Comparison of ENCODE assay signal across 23 cellular contexts in the genomic region with DNA sequence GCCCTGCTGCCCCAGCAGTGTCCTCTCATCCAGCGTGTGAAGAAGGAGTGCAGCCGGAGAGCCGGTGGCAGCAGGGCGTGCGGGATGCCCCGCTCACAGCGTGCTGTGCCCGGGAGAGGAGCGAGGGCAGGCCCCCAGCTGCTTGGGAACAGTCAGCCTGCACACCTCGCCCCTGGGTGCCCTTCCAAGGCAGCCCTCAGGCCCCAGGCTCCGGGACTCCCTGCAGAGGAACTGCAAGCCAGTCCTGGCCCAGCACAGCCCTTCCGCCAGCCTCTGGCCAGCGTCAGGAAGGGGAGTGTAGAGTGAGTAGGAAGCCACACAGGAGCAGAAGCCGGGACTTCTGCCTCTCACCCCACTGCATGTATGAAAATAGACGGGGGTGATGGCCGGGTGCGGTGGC. TPM values are rescaled to one million over a fixed set of nuclear protein-coding genes. Genes with fewer than 3 reads are reported as not detected.
A peak's percentile ranks its signal among the peaks of the same experiment; 100 is the strongest.
DNase-seq lines count a peak whose midpoint lies in the region; ATAC-seq, FAIRE-seq and TF ChIP-seq lines count a peak whose summit lies in the region.
"Had no signal": no experiment of that assay in that cellular context is flagged by ENCODE, and none has a peak within 500 bp of the region (broad histone marks: within the 10 kb centered on the region; RNA-seq: fewer than 3 reads in every experiment).

No MANE protein-coding gene starts in this region.

- H3K4me3 ChIP-seq in liver (ENCODE audit: low read depth in 1 of 3, low read length in 3 of 3) (no peak overlapping the region), HepG2 (replicated peaks in 1 of 3; ENCODE audit: insufficient read depth in 1 of 3, low read depth in 2 of 3, low read length in 3 of 3) (no peak overlapping the region), fibroblast of mammary gland (ENCODE audit: control insufficient read depth, low read depth, low read length) (no peak overlapping the region), vagina (no peak overlapping the region)
- H3K4me3 ChIP-seq: dorsolateral prefrontal cortex, lung, MG63 had no signal

- BruUV-seq in HepG2 (replicated peaks; lab: Mats Ljungman, UMichigan): no TSS peak

- ATAC-seq in HepG2 (no peak), HG03520 (IDR thresholded peaks at IDR 0.05; ENCODE audit: unreplicated experiment) (no peak)
- ATAC-seq: activated T-cell treated with anti-CD3 and anti-CD28 coated beads, Interleukin-2, amount 50 U/mL, for 4 hours; stimulated activated naive CD8-positive, alpha-beta T cell treated with anti-CD3 and anti-CD28 coated beads, Interleukin-15, amount 100 ng/mL, for 72 hours had no signal

- DNase-seq in HepG2 (ENCODE audit: low spot score): no peak
- DNase-seq in fibroblast of mammary gland (ENCODE audit: low read depth): peak; percentile 48
- no peak for DNase-seq in nephron progenitor cell
- DNase-seq in vagina (ENCODE audit: extremely low spot score in 2 of 2): no peak
- DNase-seq in NCI-H526 (lab: John Stamatoyannopoulos, UW): no peak
- no peak for DNase-seq in AG08396 (ENCODE audit: low spot score)
- DNase-seq: activated CD4-positive, alpha-beta T cell treated with anti-CD3 and anti-CD28 coated beads for 1 hour; activated naive CD4-positive, alpha-beta T cell treated with anti-CD3 and anti-CD28 coated beads for 36 hours; activated T-cell treated with anti-CD3 and anti-CD28 coated beads, Interleukin-2, amount 50 U/mL, for 4 hours; amygdala; central memory CD4-positive, alpha-beta T cell; COR-L47; DMS79 treated with DMSO at 0.1 percent for 48 hours; MG63; NCI-H1436; NCI-H69; stimulated activated naive CD8-positive, alpha-beta T cell treated with anti-CD3 and anti-CD28 coated beads, Interleukin-15, amount 100 ng/mL, for 72 hours; trophoblast cell had no signal

- H3K9ac ChIP-seq in liver (ENCODE audit: low read depth in 1 of 2, low read length in 2 of 2) (no peak overlapping the region), HepG2 (ENCODE audit: insufficient read depth, low read depth, low read length) (no peak overlapping the region)

- peak overlapping the region; percentile 72 for H3K27ac Mint-ChIP-seq in nephron progenitor cell
- H3K27ac Mint-ChIP-seq: activated naive CD4-positive, alpha-beta T cell treated with anti-CD3 and anti-CD28 coated beads for 36 hours had no signal

- no peaks in the 10 kb centered on the region for H3K36me3 ChIP-seq in liver (ENCODE audit: control insufficient read depth in 4 of 4, insufficient read depth in 3 of 4, low read depth in 1 of 4, low read length in 3 of 4)
- H3K36me3 ChIP-seq in HepG2 (replicated peaks in 1 of 2; ENCODE audit: control insufficient read depth in 1 of 2, insufficient read depth in 2 of 2, low read length in 2 of 2): no peaks in the 10 kb centered on the region; a peak in 1 of 5 replicates
- H3K36me3 ChIP-seq in vagina: no peaks in the 10 kb centered on the region

- intact Hi-C loops in HepG2 (cut with micrococcal nuclease; ENCODE audit: unreplicated experiment) (no loop called here), vagina (cut with DNase I) (no loop called here)

- TF ChIP-seq CTCF in liver (IDR thresholded peaks at IDR 0.05; ENCODE audit: low read depth, low read length, missing input control) (no peak), HepG2 (CRISPR knock-in tag; IDR thresholded peaks at IDR 0.05) (no peak), fibroblast of mammary gland (conservative IDR thresholded peaks at IDR 0.05; ENCODE audit: control insufficient read depth, insufficient read depth, low read depth, low read length) (no peak), nephron progenitor cell (IDR thresholded peaks at IDR 0.05) (no peak), vagina (IDR thresholded peaks at IDR 0.05) (no peak)

- H3K27me3 ChIP-seq in liver (ENCODE audit: control insufficient read depth in 4 of 4, insufficient read depth in 4 of 4, low read length in 3 of 4) (no peaks in the 10 kb centered on the region), HepG2 (ENCODE audit: control insufficient read depth in 1 of 2, insufficient read depth in 2 of 2, low read length in 2 of 2) (peaks cover 0 to 20% of the 10 kb centered on the region in 2 experiments; a peak in 3 of 5 replicates), vagina (no peaks in the 10 kb centered on the region)
- H3K27me3 ChIP-seq: dorsolateral prefrontal cortex, MG63 had no signal

- H3K9me3 ChIP-seq in liver (ENCODE audit: control insufficient read depth in 4 of 4, low read length in 3 of 4) (peaks cover 0 to 7% (median 5%) of the 10 kb centered on the region in 4 donors), HepG2 (ENCODE audit: low read length) (peaks cover 8% of the 10 kb centered on the region; the same call in 1 of the 2 replicates), vagina (no peaks in the 10 kb centered on the region)

- peaks cover 65% of the 10 kb centered on the region for H3K9me3 Mint-ChIP-seq in nephron progenitor cell

- FAIRE-seq in HepG2 (lab: Jason Lieb, UNC): no peak

- CTCF ChIA-PET in HepG2 (lab: Yijun Ruan, JAX; ENCODE audit: low intra/inter-chr PET ratio, low total read pairs): no interaction called here

- no peak overlapping the region for H3K4me2 ChIP-seq in HepG2 (ENCODE audit: low read depth, low read length)

- H3K27ac ChIP-seq in liver (ENCODE audit: low read depth in 1 of 2, low read length in 2 of 2): peak overlapping the region; percentile 39 to 60
- no peak overlapping the region for H3K27ac ChIP-seq in HepG2 (ENCODE audit: extremely low read length, insufficient read depth, low read length)
- H3K27ac ChIP-seq in vagina: peak overlapping the region; percentile 72
- H3K27ac ChIP-seq: dorsolateral prefrontal cortex, RWPE1 had no signal

- TF ChIP-seq EP300 in HepG2 (IDR thresholded peaks at IDR 0.05; ENCODE audit: low read depth in 2 of 2, low read length in 2 of 2) (no peak), HepG2 (CRISPR knock-in tag; IDR thresholded peaks at IDR 0.05; ENCODE audit: borderline replicate concordance) (no peak)

- POLR2A ChIA-PET in HepG2 (lab: Yijun Ruan, JAX): no interaction called here

- peaks cover 0 to 3% (median under 1%) of the 10 kb centered on the region in 4 donors for H3K4me1 ChIP-seq in liver (ENCODE audit: control insufficient read depth in 4 of 4, insufficient read depth in 4 of 4, low read length in 3 of 4)
- no peaks in the 10 kb centered on the region for H3K4me1 ChIP-seq in HepG2 (ENCODE audit: insufficient read depth, low read length)
- H3K4me1 ChIP-seq in vagina: peaks cover 58% of the 10 kb centered on the region

- no peak overlapping the region for H2AFZ ChIP-seq in HepG2 (ENCODE audit: low read length)

- peaks cover 26% of the 10 kb centered on the region for H3K36me3 Mint-ChIP-seq in nephron progenitor cell (ENCODE audit: low read depth)

- WGBS in liver: 70% methylated on average over 17 of the region's 17 CpGs
- 65% methylated on average over 9 of the region's 17 CpGs for WGBS in HepG2 (ENCODE audit: low lambda C conversion rate)

- no peak for TF ChIP-seq POLR2A in HepG2 (IDR thresholded peaks at IDR 0.05; ENCODE audit: insufficient read depth in 1 of 2, low read depth in 2 of 2, low read length in 2 of 2)
- TF ChIP-seq POLR2A in vagina (IDR thresholded peaks at IDR 0.05): no peak

- peaks cover 60% of the 10 kb centered on the region for H3K4me1 Mint-ChIP-seq in nephron progenitor cell
- H3K4me1 Mint-ChIP-seq: stimulated activated naive CD8-positive, alpha-beta T cell treated with anti-CD3 and anti-CD28 coated beads, Interleukin-15, amount 100 ng/mL, for 72 hours had no signal

- no peaks in the 10 kb centered on the region for H3K79me2 ChIP-seq in HepG2 (ENCODE audit: insufficient read depth, low read length)

- no peak overlapping the region for H3K4me3 Mint-ChIP-seq in nephron progenitor cell
- H3K4me3 Mint-ChIP-seq: activated naive CD4-positive, alpha-beta T cell treated with anti-CD3 and anti-CD28 coated beads for 36 hours; activated T-cell treated with anti-CD3 and anti-CD28 coated beads, Interleukin-2, amount 50 U/mL, for 4 hours; stimulated activated naive CD8-positive, alpha-beta T cell treated with anti-CD3 and anti-CD28 coated beads, Interleukin-15, amount 100 ng/mL, for 72 hours had no signal

- no peaks in the 10 kb centered on the region for H4K20me1 ChIP-seq in HepG2 (ENCODE audit: insufficient read depth, low read length)

- in situ Hi-C loops in HepG2 (cut with HindIII; ENCODE audit: extremely low pct_ligation_motif_present, low pct_unique_long_range_greater_than_20kb): no loop called here

- peaks cover 12% of the 10 kb centered on the region for H3K27me3 Mint-ChIP-seq in nephron progenitor cell (ENCODE audit: low read depth, poor library complexity)
- H3K27me3 Mint-ChIP-seq: stimulated activated naive CD8-positive, alpha-beta T cell treated with anti-CD3 and anti-CD28 coated beads, Interleukin-15, amount 100 ng/mL, for 72 hours had no signal

- TF ChIP-seq RAD21 in liver (IDR thresholded peaks at IDR 0.05) (no peak), HepG2 (CRISPR knock-in tag; IDR thresholded peaks at IDR 0.05) (no peak)

TF ChIP-seq in HepG2, 621 proteins besides CTCF, POLR2A, EP300 and RAD21 (continues in another document):
- no peak for TF ChIP-seq ZNF234 (CRISPR knock-in tag; conservative IDR thresholded peaks at IDR 0.05)

RNA-seq across cellular contexts. Expression of a gene that starts 43.5 kb away (rescaled TPM):
- total RNA-seq in liver (10 to 100 TPM; 12.4 to 24.3 TPM), HepG2 (2016; rRNA removed; fragmentation: Illumina TruSeq; extraction: Trizol) (0.18 and 0.24 TPM in 2 replicates), vagina (17.4 TPM)
- polyA plus RNA-seq in liver (10 to 100 TPM in 1 of 2 donors, 1 to 10 TPM in 1; 2.7 to 11.6 TPM), HepG2 (2011; rRNA removed) (3.5 and 3.6 TPM in 2 replicates)
- total RNA-seq in HepG2 (2016; cell fraction: cytosol; rRNA removed; fragmentation: Illumina TruSeq; extraction: Trizol; ENCODE audit: low read depth): 0.09 and 0.10 TPM in 2 replicates
- 0.15 and 0.17 TPM in 2 replicates for total RNA-seq in HepG2 (2016; cell fraction: insoluble cytoplasmic fraction; rRNA removed; fragmentation: Illumina TruSeq; extraction: Trizol)
- 0.25 and 0.38 TPM in 2 replicates for total RNA-seq in HepG2 (2016; cell fraction: membrane; rRNA removed; fragmentation: Illumina TruSeq; extraction: Trizol)
- 0.25 and 0.59 TPM in 2 replicates for total RNA-seq in HepG2 (2016; cell fraction: nucleus; rRNA removed; fragmentation: Illumina TruSeq; extraction: Trizol)
- 2.4 and 4.9 TPM in 2 replicates for polyA plus RNA-seq in HepG2 (2011; cell fraction: cytosol; rRNA removed)
- 5.3 and 5.6 TPM in 2 replicates for polyA plus RNA-seq in HepG2 (2011; cell fraction: nucleus; rRNA removed)
- 2.3 and 2.4 TPM in 2 replicates for polyA plus RNA-seq in HepG2 (2012)
- polyA plus RNA-seq in HepG2 (2016; cell fraction: cytosol; fragmentation: Illumina TruSeq; extraction: Trizol; ENCODE audit: low read depth): 0.26 and 0.29 TPM in 2 replicates
- 0.36 and 0.41 TPM in 2 replicates for polyA plus RNA-seq in HepG2 (2016; cell fraction: insoluble cytoplasmic fraction; fragmentation: Illumina TruSeq; extraction: Trizol; ENCODE audit: low read depth)
- polyA plus RNA-seq in HepG2 (2016; cell fraction: membrane; fragmentation: Illumina TruSeq; extraction: Trizol; ENCODE audit: low read depth): 0.58 and 0.62 TPM in 2 replicates
- polyA plus RNA-seq in HepG2 (2016; cell fraction: nucleus; fragmentation: Illumina TruSeq; extraction: Trizol; ENCODE audit: insufficient read depth, low read depth): 0.59 and 1.2 TPM in 2 replicates
- polyA minus RNA-seq in HepG2 (2011; rRNA and poly(A)+ RNA removed; ENCODE audit: low replicate concordance): 4.6 TPM in 1 of 2 replicates, not detected in the other
- 0.99 and 1.4 TPM in 2 replicates for polyA minus RNA-seq in HepG2 (2011; cell fraction: cytosol; rRNA and poly(A)+ RNA removed)
- 0.90 and 1.7 TPM in 2 replicates for polyA minus RNA-seq in HepG2 (2011; cell fraction: nucleus; rRNA and poly(A)+ RNA removed)
- total RNA-seq: activated naive CD4-positive, alpha-beta T cell treated with anti-CD3 and anti-CD28 coated beads for 36 hours had no signal

Comparison
In these comparisons a context has a peak if more than half of its experiments do, and no peak if none do; other contexts are left out.
1. RNA of a gene that starts 43.5 kb away (total RNA-seq): 12.4 to 24.3 TPM in liver and 17.4 TPM in vagina (single experiment); 0.09 to 0.59 TPM in HepG2; every median in the first group is over 4 times any median in the second.